8 cellular contexts compared by ENCODE assay signal in the genomic region with DNA sequence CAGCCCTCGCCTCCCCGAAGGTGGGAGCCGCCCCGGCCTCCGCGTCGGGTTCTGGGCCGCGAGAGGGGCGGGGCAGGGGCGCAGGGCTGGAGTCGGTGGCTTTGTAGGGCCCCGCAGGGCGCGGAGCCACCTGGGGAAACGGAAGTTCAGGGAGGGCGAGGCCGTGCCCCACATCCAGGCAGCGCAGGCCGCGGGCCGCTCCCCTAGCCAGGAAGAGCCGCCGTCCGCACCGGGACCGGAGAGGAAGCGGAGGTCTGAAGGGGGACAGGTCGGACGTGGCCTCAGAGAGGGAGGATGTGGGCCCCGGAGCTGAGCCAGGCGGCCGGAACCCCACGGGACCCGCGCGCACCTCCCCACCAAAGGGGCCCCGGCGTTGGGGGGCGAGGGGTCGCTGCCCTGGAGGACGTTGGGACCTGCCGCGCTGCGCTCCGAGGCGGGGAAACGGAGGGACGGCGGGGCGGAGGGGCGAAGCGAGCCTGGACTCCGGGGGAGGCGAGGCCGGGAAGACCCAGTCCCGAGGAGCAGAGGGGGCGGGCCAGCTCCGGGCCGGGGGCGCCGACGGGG. TPM values are rescaled to one million over a fixed set of nuclear protein-coding genes. Genes with fewer than 3 reads are reported as not detected.
DNase-seq lines count a peak whose midpoint lies in the region; ATAC-seq and TF ChIP-seq lines count a peak whose summit lies in the region.

No MANE protein-coding gene starts in this region.

- H3K4me3 ChIP-seq in GM06990 (replicated peaks; ENCODE audit: low read depth, low read length): peak overlapping the region; percentile 76
- H3K4me3 ChIP-seq in coronary artery: peak overlapping the region; percentile 90
- H3K4me3 ChIP-seq in upper lobe of right lung: peak overlapping the region; percentile 73

- peaks cover 5% of the 10 kb centered on the region for H3K4me1 Mint-ChIP-seq in mesothelial cell of epicardium

- H3K9me3 Mint-ChIP-seq in mesothelial cell of epicardium: no peaks in the 10 kb centered on the region

- no peaks in the 10 kb centered on the region for H3K27me3 ChIP-seq in GM06990 (replicated peaks; ENCODE audit: control insufficient read depth, insufficient read depth, low read length)
- no peaks in the 10 kb centered on the region for H3K27me3 ChIP-seq in upper lobe of right lung

- H3K27ac ChIP-seq in coronary artery (peak overlapping the region; percentile 40 to 92), upper lobe of right lung (peak overlapping the region; percentile 90)

- TF ChIP-seq CTCF in GM06990 (IDR thresholded peaks at IDR 0.05; ENCODE audit: insufficient read depth, low read length, poor library complexity, severe bottlenecking) (no peak), coronary artery (IDR thresholded peaks at IDR 0.05) (no peak), mesothelial cell of epicardium (IDR thresholded peaks at IDR 0.05; ENCODE audit: unreplicated experiment) (no peak), upper lobe of right lung (IDR thresholded peaks at IDR 0.05) (no peak)

- intact Hi-C loops in upper lobe of right lung (cut with DNase I): no loop called here

- no peak overlapping the region for H3K27ac Mint-ChIP-seq in mesothelial cell of epicardium

- peaks cover 14% of the 10 kb centered on the region for H3K27me3 Mint-ChIP-seq in mesothelial cell of epicardium (ENCODE audit: low read depth)

- no peaks in the 10 kb centered on the region for H3K36me3 ChIP-seq in GM06990 (ENCODE audit: control insufficient read depth, insufficient read depth, low read length)
- H3K36me3 ChIP-seq in upper lobe of right lung: no peaks in the 10 kb centered on the region

- H3K9me3 ChIP-seq in upper lobe of right lung: no peaks in the 10 kb centered on the region

- no peaks in the 10 kb centered on the region for H3K36me3 Mint-ChIP-seq in mesothelial cell of epicardium

- DNase-seq in GM06990 (ENCODE audit: extremely low read depth, insufficient read length) (peak; percentile 78), T-helper 22 cell (ENCODE audit: low read depth) (peak; percentile 38), coronary artery (ENCODE audit: low spot score) (no peak), mesothelial cell of epicardium (ENCODE audit: low spot score in 2 of 2, unreplicated experiment in 2 of 2) (no peak), upper lobe of right lung (peak; percentile 89), NCI-H524 (lab: John Stamatoyannopoulos, UW) (no peak), NCI-H345 (lab: John Stamatoyannopoulos, UW) (no peak)

- peak; percentile 27 for ATAC-seq in HG02642 (IDR thresholded peaks at IDR 0.05; ENCODE audit: poor library complexity, unreplicated experiment)
- ATAC-seq in upper lobe of right lung: peak; percentile 26

- peaks cover 32% of the 10 kb centered on the region for H3K4me1 ChIP-seq in upper lobe of right lung

- H3K4me3 Mint-ChIP-seq in mesothelial cell of epicardium: peak overlapping the region; percentile 52

RNA-seq across cellular contexts. Expression of a gene that starts 0.5 kb away (rescaled TPM):
- 62.0 to 68.8 TPM (median 67.3 TPM) in 3 replicates for total RNA-seq in mesothelial cell of epicardium
- total RNA-seq in upper lobe of right lung: 77.5 TPM

RNA-seq across cellular contexts. Expression of a gene that starts 15.7 kb away (rescaled TPM):
- total RNA-seq in mesothelial cell of epicardium (90.4 to 92.1 TPM (median 91.5 TPM) in 3 replicates), upper lobe of right lung (50.5 TPM)

RNA-seq across cellular contexts. Expression of a gene that starts 45.1 kb away (rescaled TPM):
- total RNA-seq in mesothelial cell of epicardium: 202 to 212 TPM (median 204 TPM) in 3 replicates
- 150 TPM for total RNA-seq in upper lobe of right lung

Comparison
In these comparisons a context has a peak if more than half of its experiments do, and no peak if none do; other contexts are left out.
1. DNase-seq: peak in GM06990 (single experiment), T-helper 22 cell (single experiment) and upper lobe of right lung (single experiment); none in coronary artery (single experiment), mesothelial cell of epicardium (0 of 2), NCI-H524 (0 of 2) and NCI-H345 (single experiment).
2. Peak in every context shown above with its lines, with median percentiles within 50 percentile points of each other: H3K4me3 ChIP-seq.